In genomic region chr14:28576523-28576922, GRCh38 we compare ENCODE assay signal across 23 cellular contexts.
"Had no signal": no experiment of that assay in that cellular context is flagged by ENCODE, and none has a peak within 500 bp of the region (broad histone marks: within the 10 kb centered on the region; RNA-seq: fewer than 3 reads in every experiment).

No MANE protein-coding gene starts in this region.

- ATAC-seq: activated CD4-positive, alpha-beta T cell treated with anti-CD3 and anti-CD28 coated beads for 36 hours; activated T-helper 17 cell treated with anti-CD3 and anti-CD28 coated beads, Interleukin-2, amount 50 U/mL, for 72 hours had no signal

- DNase-seq: activated CD4-positive, alpha-beta memory T cell treated with anti-CD3 and anti-CD28 coated beads, Interleukin-2, amount 10 ng/mL, durations not matched to agents 7 days and 5 days; activated CD4-positive, alpha-beta T cell treated with anti-CD3 and anti-CD28 coated beads for 36 hours; activated CD4-positive, alpha-beta T cell treated with anti-CD3 and anti-CD28 coated beads, Interleukin-2, amount 50 U/mL, for 1 hour; activated gamma-delta T cell; activated naive CD4-positive, alpha-beta T cell treated with anti-CD3 and anti-CD28 coated beads for 36 hours; activated T-cell treated with anti-CD3 and anti-CD28 coated beads for 4 hours; activated T-cell treated with anti-CD3 and anti-CD28 coated beads, Interleukin-2, amount 50 U/mL, for 48 hours; amygdala; brain microvascular endothelial cell; NCI-H1048; NCI-H146; NCI-H187 treated with DMSO at 0.1 percent for 48 hours; NCI-H2081 treated with DMSO at 0.1 percent for 48 hours; NCI-H2171 treated with DMSO at 0.1 percent for 48 hours; NCI-H226; NCI-H526; NK-92 treated with Interleukin-12 subunit alpha and Interleukin-12 subunit beta, amount 100 ng/mL, for 24 hours; PC-9; Right ventricle myocardium superior; RPMI8226; T-helper 1 cell; WERI-Rb-1 had no signal
